ENCODE assay signal across 15 cellular contexts in genomic region chr5:112626079-112626478, GRCh38.
DNase-seq lines count a peak whose midpoint lies in the region; ATAC-seq and TF ChIP-seq lines count a peak whose summit lies in the region.
"Had no signal": no experiment of that assay in that cellular context is flagged by ENCODE, and none has a peak within 500 bp of the region (broad histone marks: within the 10 kb centered on the region; RNA-seq: fewer than 3 reads in every experiment).

No MANE protein-coding gene starts in this region.

- H3K27ac ChIP-seq in right atrium auricular region = no peak overlapping the region
- H3K27ac ChIP-seq in left ventricle myocardium inferior (replicated peaks) = peak overlapping the region; percentile 24

- H3K27me3 ChIP-seq in right atrium auricular region = no peaks in the 10 kb centered on the region
- H3K27me3 ChIP-seq in left ventricle myocardium inferior (ENCODE audit: low read depth) = no peaks in the 10 kb centered on the region

- H3K9me3 ChIP-seq in right atrium auricular region (no peaks in the 10 kb centered on the region), left ventricle myocardium inferior (replicated peaks) (no peaks in the 10 kb centered on the region)
- H3K9me3 ChIP-seq: Caco-2 had no signal

- no peak for DNase-seq in Right ventricle myocardium superior
- no peak for DNase-seq in right atrium auricular region (ENCODE audit: low spot score)
- DNase-seq in NCI-H187 treated with DMSO at 0.1 percent for 48 hours (lab: John Stamatoyannopoulos, UW) = peak; percentile 1
- DNase-seq in left ventricle myocardium inferior = no peak
- peak; percentile 30 for DNase-seq in retina
- DNase-seq in C1 segment of cervical spinal cord (lab: John Stamatoyannopoulos, UW) = no peak
- DNase-seq in activated effector memory CD4-positive, alpha-beta T cell treated with Interleukin-2 at 50 U/mL for 16 hours = no peak
- DNase-seq in lower leg skin (ENCODE audit: low spot score in 2 of 2) = no peak
- DNase-seq: Caco-2, DMS153, NCI-H2029 treated with DMSO at 0.1 percent for 48 hours, NCI-H2227 treated with DMSO at 0.1 percent for 48 hours, NCI-H524, SHP77 treated with DMSO at 0.1 percent for 48 hours had no signal

- H3K4me3 ChIP-seq in right atrium auricular region (no peak overlapping the region), left ventricle myocardium inferior (no peak overlapping the region), lower leg skin (ENCODE audit: low read depth, poor library complexity, severe bottlenecking) (no peak overlapping the region)
- H3K4me3 ChIP-seq: K562 had no signal

- WGBS in lower leg skin, 2 donors = 46 to 47% methylated on average over 2 of the region's 2 CpGs

- intact Hi-C loops in Right ventricle myocardium superior (cut with DNase I) (no loop called here), left ventricle myocardium inferior (cut with micrococcal nuclease) (no loop called here), lower leg skin (cut with DNase I; ENCODE audit: low total_unique reads) (no loop called here)

- no peaks in the 10 kb centered on the region for H3K36me3 ChIP-seq in right atrium auricular region
- H3K36me3 ChIP-seq in left ventricle myocardium inferior = no peaks in the 10 kb centered on the region

- H3K4me1 ChIP-seq in right atrium auricular region = no peaks in the 10 kb centered on the region
- peaks cover 12% of the 10 kb centered on the region for H3K4me1 ChIP-seq in left ventricle myocardium inferior
- H3K4me1 ChIP-seq: Caco-2 had no signal

- TF ChIP-seq CTCF in right atrium auricular region (IDR thresholded peaks at IDR 0.05) (no peak), left ventricle myocardium inferior (IDR thresholded peaks at IDR 0.05; ENCODE audit: borderline replicate concordance) (no peak), lower leg skin (IDR thresholded peaks at IDR 0.05) (no peak)

- peak; percentile 49 for ATAC-seq in Right ventricle myocardium superior (ENCODE audit: poor library complexity)
- ATAC-seq: K562 had no signal

- TF ChIP-seq POLR2A in lower leg skin (IDR thresholded peaks at IDR 0.05) = no peak

Comparison
In these comparisons a context has a peak if more than half of its experiments do, and no peak if none do; other contexts are left out.
1. DNase-seq: peak in NCI-H187 treated with DMSO at 0.1 percent for 48 hours (single experiment) and retina (single experiment); none in Right ventricle myocardium superior (single experiment), right atrium auricular region (single experiment), left ventricle myocardium inferior (single experiment), C1 segment of cervical spinal cord (0 of 14), activated effector memory CD4-positive, alpha-beta T cell treated with Interleukin-2 at 50 U/mL for 16 hours (single experiment) and lower leg skin (0 of 2).